In genomic region chr4:27006247-27006603, GRCh38 we compare ENCODE assay signal across 1 cellular context.
TF ChIP-seq lines count a peak whose summit lies in the region.

No MANE protein-coding gene starts in this region.

TF ChIP-seq in WTC11, 78 proteins besides CTCF, POLR2A, EP300 and RAD21 (continued from another document):
- TF ChIP-seq AFF4 (CRISPR knock-in tag; IDR thresholded peaks at IDR 0.05; ENCODE audit: borderline replicate concordance) (no peak), MYBL2 (CRISPR knock-in tag; IDR thresholded peaks at IDR 0.05) (no peak), ZNF121 (CRISPR knock-in tag; IDR thresholded peaks at IDR 0.05) (no peak), JAZF1 (CRISPR knock-in tag; IDR thresholded peaks at IDR 0.05) (no peak), FOXK1 (CRISPR knock-in tag; IDR thresholded peaks at IDR 0.05) (no peak), RORB (CRISPR knock-in tag; IDR thresholded peaks at IDR 0.05) (no peak), NFE2L1 (CRISPR knock-in tag; IDR thresholded peaks at IDR 0.05) (no peak), ZNF423 (CRISPR knock-in tag; IDR thresholded peaks at IDR 0.05) (no peak), SMAD3 (CRISPR knock-in tag; IDR thresholded peaks at IDR 0.05; ENCODE audit: borderline replicate concordance) (no peak), HMGXB4 (CRISPR knock-in tag; IDR thresholded peaks at IDR 0.05) (no peak)
TF ChIP-seq in WTC11: peak in this region for 0.
